ENCODE assay signal across 8 cellular contexts in the genomic region with DNA sequence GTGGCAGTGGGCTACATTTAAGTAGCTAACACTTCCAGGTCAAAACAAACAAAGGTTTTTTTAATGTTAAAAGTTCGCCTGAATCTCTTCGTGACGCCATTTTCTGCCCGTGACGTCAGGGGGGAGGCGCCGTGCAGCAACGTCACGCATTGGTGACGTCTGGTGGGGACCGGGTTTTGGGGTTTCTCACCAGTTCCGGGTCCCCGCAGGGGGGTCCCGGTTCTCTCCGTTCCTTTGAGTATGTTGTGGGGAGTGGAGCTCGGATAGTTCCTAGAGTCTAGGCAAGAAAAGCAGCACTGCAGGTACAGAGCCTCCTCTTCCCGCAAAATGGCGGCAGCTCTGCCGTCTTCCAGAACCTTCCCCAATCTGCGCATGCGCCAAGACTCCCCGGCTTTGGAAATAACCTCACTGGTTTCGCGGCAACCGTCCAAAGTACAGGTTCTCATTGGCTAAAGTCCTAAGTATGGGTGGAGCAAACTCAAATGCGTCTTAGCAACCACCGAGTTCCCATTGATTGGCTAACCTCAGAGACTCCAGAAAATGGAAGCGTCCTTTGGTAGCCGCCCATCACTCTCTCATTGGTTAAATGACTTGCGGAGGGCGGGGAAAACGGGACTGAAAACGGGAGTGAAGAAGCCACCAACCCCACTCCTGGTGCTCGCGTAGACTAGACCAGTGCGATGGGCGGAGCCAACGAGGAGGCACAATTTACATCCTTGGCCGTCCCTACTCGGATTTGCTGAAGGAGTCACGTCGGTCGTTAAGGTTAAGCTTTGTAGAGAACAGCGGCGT. TPM values are rescaled to one million over a fixed set of nuclear protein-coding genes. Genes with fewer than 3 reads are reported as not detected.
DNase-seq lines count a peak whose midpoint lies in the region; ATAC-seq, FAIRE-seq and TF ChIP-seq lines count a peak whose summit lies in the region.

A gene (minus strand): TSS at position 341 of the 792 bp plus-strand sequence.

- peaks cover 44% of the 10 kb centered on the region for H3K4me1 Mint-ChIP-seq in activated T-cell treated with anti-CD3 and anti-CD28 coated beads, Interleukin-2, amount 50 U/mL, for 72 hours (ENCODE audit: low read depth)

- TF ChIP-seq EP300 in esophagus muscularis mucosa (IDR thresholded peaks at IDR 0.05) = peak; percentile 28

- H3K27me3 Mint-ChIP-seq in activated T-cell treated with anti-CD3 and anti-CD28 coated beads, Interleukin-2, amount 50 U/mL, for 72 hours (ENCODE audit: low read depth) = no peaks in the 10 kb centered on the region

- WGBS in esophagus muscularis mucosa = under 1% methylated on average over 41 of the region's 45 CpGs

- peak within 1 kb of the TSS; percentile 88 for H3K27ac ChIP-seq in KOPT-K1 (ENCODE audit: low read depth, low read length, poor library complexity, severe bottlenecking)
- H3K27ac ChIP-seq in esophagus muscularis mucosa (replicated peaks in 1 of 4) = peak within 1 kb of the TSS; percentile 94 to 98 (median 96)
- H3K27ac ChIP-seq in muscle layer of duodenum (ENCODE audit: low read length) = peak within 1 kb of the TSS; percentile 100

- intact Hi-C loops in esophagus muscularis mucosa (cut with DNase I) = no loop called here

- peak within 1 kb of the TSS; percentile 99 for H3K27ac Mint-ChIP-seq in activated T-cell treated with anti-CD3 and anti-CD28 coated beads, Interleukin-2, amount 50 U/mL, for 72 hours

- peaks cover 23 to 50% (median 45%) of the 10 kb centered on the region in 4 donors for H3K4me1 ChIP-seq in esophagus muscularis mucosa
- peaks cover 12 to 25% of the 10 kb centered on the region in 2 donors for H3K4me1 ChIP-seq in muscle layer of duodenum (ENCODE audit: control insufficient read depth in 1 of 2, insufficient read depth in 2 of 2, low read length in 2 of 2)

- peak; percentile 96 for ATAC-seq in GM21786 (IDR thresholded peaks at IDR 0.05; ENCODE audit: unreplicated experiment)
- peak; percentile 91 for ATAC-seq in activated T-cell treated with anti-CD3 and anti-CD28 coated beads, Interleukin-2, amount 50 U/mL, for 72 hours (replicated peaks in 1 of 2)

- peak in 1 of 3 experiments; percentile 19 for TF ChIP-seq CTCF in esophagus muscularis mucosa (IDR thresholded peaks at IDR 0.05)

- DNase-seq in DMS53 treated with DMSO at 0.1 percent for 48 hours (lab: John Stamatoyannopoulos, UW; ENCODE audit: unreplicated experiment) = peak; percentile 97
- peak; percentile 97 for DNase-seq in RCC 7860 (ENCODE audit: low spot score)
- DNase-seq in activated T-cell treated with anti-CD3 and anti-CD28 coated beads, Interleukin-2, amount 50 U/mL, for 72 hours = peak; percentile 99
- peak; percentile 100 for DNase-seq in esophagus muscularis mucosa (ENCODE audit: extremely low spot score)
- peak; percentile 98 to 100 for DNase-seq in stimulated activated CD8-positive, alpha-beta memory T cell treated with anti-CD3 and anti-CD28 coated beads, Interleukin-7, amount 100 ng/mL, for 4 hours (ENCODE audit: low read depth in 2 of 2)

- TF ChIP-seq POLR2A in esophagus muscularis mucosa (IDR thresholded peaks at IDR 0.05; ENCODE audit: low read depth) = peak; percentile 63

- H3K4me3 Mint-ChIP-seq in activated T-cell treated with anti-CD3 and anti-CD28 coated beads, Interleukin-2, amount 50 U/mL, for 72 hours = peak within 1 kb of the TSS; percentile 93 to 98

- H3K27me3 ChIP-seq in esophagus muscularis mucosa (no peaks in the 10 kb centered on the region), muscle layer of duodenum (ENCODE audit: low read depth, low read length) (no peaks in the 10 kb centered on the region)

- peaks cover 10 to 20% of the 10 kb centered on the region in 2 donors for H3K36me3 Mint-ChIP-seq in activated T-cell treated with anti-CD3 and anti-CD28 coated beads, Interleukin-2, amount 50 U/mL, for 72 hours (ENCODE audit: insufficient read depth in 2 of 2)

- H3K9me3 ChIP-seq in KOPT-K1 (ENCODE audit: insufficient read depth, low read length, poor library complexity, severe bottlenecking) (no peaks in the 10 kb centered on the region), esophagus muscularis mucosa (no peaks in the 10 kb centered on the region), muscle layer of duodenum (ENCODE audit: control insufficient read depth in 1 of 2, low read length in 2 of 2) (no peaks in the 10 kb centered on the region)

- FAIRE-seq in RCC 7860 (lab: Jason Lieb, UNC) = peak; percentile 67

- peaks cover 68% of the 10 kb centered on the region for H3K36me3 ChIP-seq in KOPT-K1 (ENCODE audit: insufficient read depth, low read length)
- peaks cover 26 to 61% (median 36%) of the 10 kb centered on the region in 4 donors for H3K36me3 ChIP-seq in esophagus muscularis mucosa
- peaks cover 21 to 40% of the 10 kb centered on the region in 2 donors for H3K36me3 ChIP-seq in muscle layer of duodenum (ENCODE audit: control insufficient read depth in 1 of 2, insufficient read depth in 2 of 2, low read length in 2 of 2)

- peak within 1 kb of the TSS; percentile 61 to 84 (median 75) for H3K4me3 ChIP-seq in esophagus muscularis mucosa
- peak within 1 kb of the TSS; percentile 66 to 96 for H3K4me3 ChIP-seq in muscle layer of duodenum (ENCODE audit: low read depth in 1 of 2, low read length in 2 of 2)

- H3K9me3 Mint-ChIP-seq in activated T-cell treated with anti-CD3 and anti-CD28 coated beads, Interleukin-2, amount 50 U/mL, for 72 hours = no peaks in the 10 kb centered on the region

RNA-seq across cellular contexts. Expression of the gene that starts here (rescaled TPM):
- total RNA-seq in activated T-cell treated with anti-CD3 and anti-CD28 coated beads, Interleukin-2, amount 50 U/mL, for 72 hours = 10 to 100 TPM; 69.5 to 77.5 TPM
- total RNA-seq in esophagus muscularis mucosa = 100 to 1,000 TPM in 2 of 4 donors, 10 to 100 TPM in 2; 52.7 to 229 (median 102) TPM

Comparison
In these comparisons a context has a peak if more than half of its experiments do, and no peak if none do; other contexts are left out.
1. Peak in every context shown above with its lines: DNase-seq, ATAC-seq, H3K4me3 ChIP-seq and H3K27ac ChIP-seq.